8 cellular contexts compared by ENCODE assay signal in the genomic region with DNA sequence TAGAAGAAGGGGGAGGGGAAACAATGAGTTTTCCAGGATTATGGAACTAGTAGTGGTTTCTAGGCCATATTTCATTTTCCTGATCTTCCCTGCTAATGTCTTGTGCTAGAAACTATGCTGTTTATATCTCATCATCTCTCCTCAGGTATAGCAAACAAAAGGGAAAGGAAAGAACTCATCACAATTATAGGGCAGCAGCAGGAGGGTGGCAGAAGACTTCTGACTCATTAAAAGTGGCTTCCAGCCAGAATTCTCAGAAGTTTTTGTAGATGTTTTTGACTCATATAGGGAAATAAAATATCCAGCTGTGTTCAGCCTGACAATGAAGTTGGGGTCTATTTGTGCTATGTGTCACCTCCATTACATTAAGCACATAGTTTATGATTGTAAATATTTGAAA. TPM values are rescaled to one million over a fixed set of nuclear protein-coding genes. Genes with fewer than 3 reads are reported as not detected.
DNase-seq lines count a peak whose midpoint lies in the region; ATAC-seq and TF ChIP-seq lines count a peak whose summit lies in the region.

No MANE protein-coding gene starts in this region.

- intact Hi-C loops in activated T-helper 2 cell treated with anti-CD3 and anti-CD28 coated beads, Interferon-gamma antibody, Interleukin-2, Interleukin-4, amounts not matched to agents 10 μg/mL and 5 μg/mL and 100 μg/mL, durations not matched to agents 14 hours and 24 hours and 36 hours (cut with micrococcal nuclease): loop anchor here (1.0 to 10.0 kb wide), 6 partner anchors 71 to 640 kb away; a partner anchor contains a TSS
- intact Hi-C loops in ascending aorta (cut with DNase I): loop anchor here (10.0 kb wide), 1 partner anchor 230 kb away; no protein-coding TSS in a partner anchor
- intact Hi-C loops in posterior cingulate gyrus (cut with DNase I): loop anchor here (5.0 to 10.0 kb wide), 2 partner anchors 160 to 342 kb away; no protein-coding TSS in a partner anchor

- no peaks in the 10 kb centered on the region for H3K27me3 Mint-ChIP-seq in activated T-helper 2 cell treated with anti-CD3 and anti-CD28 coated beads, Interferon-gamma antibody, Interleukin-2, Interleukin-4, amounts not matched to agents 10 μg/mL and 5 μg/mL and 100 μg/mL, durations not matched to agents 14 hours and 24 hours and 36 hours (ENCODE audit: low read depth)

- no peak for TF ChIP-seq CTCF in ascending aorta (IDR thresholded peaks at IDR 0.05)

- no peak for ATAC-seq in HG03460 (IDR thresholded peaks at IDR 0.05; ENCODE audit: unreplicated experiment)

- H3K4me1 ChIP-seq in ascending aorta: peaks cover 10 to 50% of the 10 kb centered on the region in 2 donors

- peak overlapping the region; percentile 59 for H3K27ac Mint-ChIP-seq in activated T-helper 2 cell treated with anti-CD3 and anti-CD28 coated beads, Interferon-gamma antibody, Interleukin-2, Interleukin-4, amounts not matched to agents 10 μg/mL and 5 μg/mL and 100 μg/mL, durations not matched to agents 14 hours and 24 hours and 36 hours

- H3K36me3 Mint-ChIP-seq in activated T-helper 2 cell treated with anti-CD3 and anti-CD28 coated beads, Interferon-gamma antibody, Interleukin-2, Interleukin-4, amounts not matched to agents 10 μg/mL and 5 μg/mL and 100 μg/mL, durations not matched to agents 14 hours and 24 hours and 36 hours (ENCODE audit: low read depth): peaks cover 6% of the 10 kb centered on the region

- DNase-seq in DMS53 treated with DMSO at 0.1 percent for 48 hours (lab: John Stamatoyannopoulos, UW; ENCODE audit: unreplicated experiment) (peak; percentile 72), HPDE6-E6E7 (ENCODE audit: extremely low spot score) (peak; percentile 58), iris pigment epithelial cell (ENCODE audit: low read depth) (peak; percentile 88), DMS153 (lab: John Stamatoyannopoulos, UW) (no peak), ascending aorta (ENCODE audit: low spot score in 2 of 2) (no peak), posterior cingulate gyrus (no peak)
- DNase-seq in activated T-helper 2 cell treated with anti-CD3 and anti-CD28 coated beads, Interferon-gamma antibody, Interleukin-2, Interleukin-4, amounts not matched to agents 10 μg/mL and 5 μg/mL and 100 μg/mL, durations not matched to agents 14 hours and 24 hours and 36 hours (ENCODE audit: low spot score): no peak

- peak overlapping the region in 1 of 2 donors; percentile 52 for H3K27ac ChIP-seq in ascending aorta

- peak overlapping the region in 1 of 2 donors; percentile 24 for H3K4me3 ChIP-seq in ascending aorta

- H3K36me3 ChIP-seq in ascending aorta: no peaks in the 10 kb centered on the region

- peak overlapping the region; percentile 45 for H3K4me3 Mint-ChIP-seq in activated T-helper 2 cell treated with anti-CD3 and anti-CD28 coated beads, Interferon-gamma antibody, Interleukin-2, Interleukin-4, amounts not matched to agents 10 μg/mL and 5 μg/mL and 100 μg/mL, durations not matched to agents 14 hours and 24 hours and 36 hours (ENCODE audit: low read depth)

- H3K27me3 ChIP-seq in ascending aorta: no peaks in the 10 kb centered on the region

- H3K4me1 Mint-ChIP-seq in activated T-helper 2 cell treated with anti-CD3 and anti-CD28 coated beads, Interferon-gamma antibody, Interleukin-2, Interleukin-4, amounts not matched to agents 10 μg/mL and 5 μg/mL and 100 μg/mL, durations not matched to agents 14 hours and 24 hours and 36 hours (ENCODE audit: low read depth): peaks cover 29% of the 10 kb centered on the region

- no peaks in the 10 kb centered on the region for H3K9me3 Mint-ChIP-seq in activated T-helper 2 cell treated with anti-CD3 and anti-CD28 coated beads, Interferon-gamma antibody, Interleukin-2, Interleukin-4, amounts not matched to agents 10 μg/mL and 5 μg/mL and 100 μg/mL, durations not matched to agents 14 hours and 24 hours and 36 hours

- H3K9me3 ChIP-seq in ascending aorta: no peaks in the 10 kb centered on the region

RNA-seq across cellular contexts. Expression of a gene that starts 6.5 kb away (rescaled TPM):
- 34.3 and 37.2 TPM in 2 replicates for total RNA-seq in activated T-helper 2 cell treated with anti-CD3 and anti-CD28 coated beads, Interferon-gamma antibody, Interleukin-2, Interleukin-4, amounts not matched to agents 10 μg/mL and 5 μg/mL and 100 μg/mL, durations not matched to agents 14 hours and 24 hours and 36 hours
- 149 TPM for total RNA-seq in ascending aorta

Comparison
In these comparisons a context has a peak if more than half of its experiments do, and no peak if none do; other contexts are left out.
1. DNase-seq: peak in DMS53 treated with DMSO at 0.1 percent for 48 hours (single experiment), HPDE6-E6E7 (single experiment) and iris pigment epithelial cell (single experiment); none in activated T-helper 2 cell treated with anti-CD3 and anti-CD28 coated beads, Interferon-gamma antibody, Interleukin-2, Interleukin-4, amounts not matched to agents 10 μg/mL and 5 μg/mL and 100 μg/mL, durations not matched to agents 14 hours and 24 hours and 36 hours (single experiment), DMS153 (single experiment), ascending aorta (0 of 2) and posterior cingulate gyrus (0 of 10).